In the genomic region with DNA sequence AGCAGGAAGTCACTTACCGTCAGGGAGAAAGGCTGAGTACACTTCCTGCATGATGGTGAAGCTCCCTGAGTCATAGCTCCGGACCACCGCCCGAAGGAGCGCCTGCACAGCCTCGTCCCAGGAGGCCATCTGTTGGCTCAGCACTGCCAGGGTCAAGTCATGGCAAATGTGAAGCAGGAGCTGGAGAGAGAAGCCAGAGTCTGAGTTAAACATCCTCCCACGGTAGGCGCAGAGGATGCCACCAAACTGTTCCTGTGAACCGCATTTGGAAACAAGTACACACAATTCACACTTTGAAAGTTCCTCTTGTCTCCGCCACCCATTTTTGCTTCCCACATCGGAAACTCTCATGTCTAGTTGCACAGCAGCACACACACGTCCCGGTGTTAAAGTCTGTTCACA, we compare ENCODE assay signal across 20 cellular contexts. TPM values are rescaled to one million over a fixed set of nuclear protein-coding genes. Genes with fewer than 3 reads are reported as not detected.
"Had no signal": no experiment of that assay in that cellular context is flagged by ENCODE, and none has a peak within 500 bp of the region (broad histone marks: within the 10 kb centered on the region; RNA-seq: fewer than 3 reads in every experiment).

No MANE protein-coding gene starts in this region.

- H3K27me3 ChIP-seq: colonic mucosa, neutrophil, sigmoid colon, spleen, transverse colon, uterus had no signal

- H3K4me3 ChIP-seq: colonic mucosa, lung, sigmoid colon, spleen, transverse colon, uterus had no signal

- ATAC-seq: activated CD4-positive, alpha-beta T cell treated with anti-CD3 and anti-CD28 coated beads for 36 hours; activated naive CD8-positive, alpha-beta T cell treated with anti-CD3 and anti-CD28 coated beads, Interleukin-2, amount 50 U/mL, for 24 hours; activated T-cell treated with anti-CD3 and anti-CD28 coated beads, Interleukin-2, amount 50 U/mL, for 4 hours; left colon; natural killer cell; T-cell; WTC11 had no signal

- H3K27me3 Mint-ChIP-seq: activated CD4-positive, alpha-beta memory T cell treated with anti-CD3 and anti-CD28 coated beads, Interleukin-2, amount 10 ng/mL, durations not matched to agents 7 days and 5 days; activated CD4-positive, alpha-beta T cell treated with anti-CD3 and anti-CD28 coated beads for 36 hours; activated naive CD4-positive, alpha-beta T cell treated with anti-CD3 and anti-CD28 coated beads, Interleukin-2, amount 10 ng/mL, durations not matched to agents 7 days and 5 days; activated naive CD8-positive, alpha-beta T cell treated with anti-CD3 and anti-CD28 coated beads, Interleukin-2, amount 50 U/mL, for 24 hours; brain; central memory CD8-positive, alpha-beta T cell; T-cell had no signal

- H3K4me1 ChIP-seq: colonic mucosa, sigmoid colon, spleen, transverse colon, uterus had no signal

- DNase-seq: activated CD4-positive, alpha-beta memory T cell treated with anti-CD3 and anti-CD28 coated beads, Interleukin-2, amount 10 ng/mL, durations not matched to agents 7 days and 5 days; activated CD4-positive, alpha-beta T cell treated with anti-CD3 and anti-CD28 coated beads for 36 hours; activated naive CD4-positive, alpha-beta T cell treated with anti-CD3 and anti-CD28 coated beads, Interleukin-2, amount 10 ng/mL, durations not matched to agents 7 days and 5 days; activated naive CD8-positive, alpha-beta T cell treated with anti-CD3 and anti-CD28 coated beads, Interleukin-2, amount 50 U/mL, for 24 hours; activated T-cell treated with anti-CD3 and anti-CD28 coated beads, Interleukin-2, amount 50 U/mL, for 4 hours; colonic mucosa; left colon; natural killer cell; sigmoid colon; spleen; stimulated activated naive CD4-positive, alpha-beta T cell; T-cell; transverse colon; uterus had no signal

- H3K9me3 ChIP-seq: colonic mucosa, neutrophil, sigmoid colon, uterus had no signal

- H3K36me3 ChIP-seq: uterus had no signal

- H3K27ac ChIP-seq: colonic mucosa, neutrophil, parathyroid adenoma, sigmoid colon, spleen, transverse colon, uterus had no signal

- H3K9me3 Mint-ChIP-seq: activated CD4-positive, alpha-beta memory T cell treated with anti-CD3 and anti-CD28 coated beads, Interleukin-2, amount 10 ng/mL, durations not matched to agents 7 days and 5 days; activated naive CD4-positive, alpha-beta T cell treated with anti-CD3 and anti-CD28 coated beads, Interleukin-2, amount 10 ng/mL, durations not matched to agents 7 days and 5 days; brain; central memory CD8-positive, alpha-beta T cell; natural killer cell had no signal

- H3K27ac Mint-ChIP-seq: activated CD4-positive, alpha-beta memory T cell treated with anti-CD3 and anti-CD28 coated beads, Interleukin-2, amount 10 ng/mL, durations not matched to agents 7 days and 5 days; activated CD4-positive, alpha-beta T cell treated with anti-CD3 and anti-CD28 coated beads for 36 hours; activated naive CD8-positive, alpha-beta T cell treated with anti-CD3 and anti-CD28 coated beads, Interleukin-2, amount 50 U/mL, for 24 hours; brain; natural killer cell; T-cell; WTC11 had no signal

- H3K4me1 Mint-ChIP-seq: activated CD4-positive, alpha-beta T cell treated with anti-CD3 and anti-CD28 coated beads for 36 hours; activated naive CD8-positive, alpha-beta T cell treated with anti-CD3 and anti-CD28 coated beads, Interleukin-2, amount 50 U/mL, for 24 hours; brain; central memory CD8-positive, alpha-beta T cell; natural killer cell; T-cell; WTC11 had no signal

- H3K4me3 Mint-ChIP-seq: activated CD4-positive, alpha-beta memory T cell treated with anti-CD3 and anti-CD28 coated beads, Interleukin-2, amount 10 ng/mL, durations not matched to agents 7 days and 5 days; activated CD4-positive, alpha-beta T cell treated with anti-CD3 and anti-CD28 coated beads for 36 hours; activated naive CD4-positive, alpha-beta T cell treated with anti-CD3 and anti-CD28 coated beads, Interleukin-2, amount 10 ng/mL, durations not matched to agents 7 days and 5 days; activated naive CD8-positive, alpha-beta T cell treated with anti-CD3 and anti-CD28 coated beads, Interleukin-2, amount 50 U/mL, for 24 hours; activated T-cell treated with anti-CD3 and anti-CD28 coated beads, Interleukin-2, amount 50 U/mL, for 4 hours; brain; central memory CD8-positive, alpha-beta T cell; natural killer cell; T-cell; WTC11 had no signal

RNA-seq across cellular contexts. Expression of gene FAXDC2, which starts 42.0 kb away (rescaled TPM):
- total RNA-seq: activated CD4-positive, alpha-beta memory T cell treated with anti-CD3 and anti-CD28 coated beads, Interleukin-2, amount 10 ng/mL, durations not matched to agents 7 days and 5 days had no signal
